In the genomic region with DNA sequence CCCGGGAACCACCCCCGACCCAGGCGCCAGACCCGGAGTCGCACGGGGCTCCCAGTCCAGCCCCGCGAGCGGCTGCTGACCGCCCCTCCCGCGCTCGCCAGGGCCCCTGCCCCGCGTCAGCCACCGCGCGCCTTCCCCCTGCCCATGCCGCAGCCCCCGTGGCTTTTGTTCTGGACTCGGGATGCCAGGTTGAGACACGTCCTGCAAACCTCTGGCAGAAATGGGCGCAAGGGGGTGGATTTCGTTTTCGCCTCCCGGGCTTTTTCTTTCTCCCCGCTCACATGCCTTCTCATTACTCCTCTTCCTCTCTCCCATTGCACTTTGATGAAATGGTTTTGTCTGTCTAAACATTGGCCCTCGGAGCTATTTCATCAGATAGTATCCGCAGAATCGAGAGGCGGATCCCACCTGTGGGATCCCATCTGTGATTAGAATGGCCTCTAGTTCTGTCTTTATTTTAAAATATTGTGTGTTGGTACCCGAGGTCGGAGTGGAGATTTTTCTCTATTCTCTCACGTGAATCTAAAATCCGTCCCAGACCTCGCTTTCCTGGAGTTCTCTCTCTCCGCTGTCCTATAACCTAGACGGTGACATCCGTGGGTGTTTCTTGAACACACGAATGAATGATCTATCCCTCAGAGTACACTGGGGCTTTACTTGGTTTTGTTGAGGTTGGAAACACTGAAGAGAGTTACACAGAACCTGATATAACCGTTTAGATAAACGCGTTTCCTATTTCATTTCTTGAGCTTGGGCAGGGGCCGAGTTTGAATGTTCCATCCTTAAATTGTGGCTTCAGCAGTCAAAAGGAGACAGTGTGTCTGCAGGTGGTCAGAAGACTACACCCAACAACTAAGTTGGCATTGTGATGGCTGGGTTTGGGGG, we compare ENCODE assay signal across 8 cellular contexts. TPM values are rescaled to one million over a fixed set of nuclear protein-coding genes. Genes with fewer than 3 reads are reported as not detected.
DNase-seq lines count a peak whose midpoint lies in the region; ATAC-seq, FAIRE-seq and TF ChIP-seq lines count a peak whose summit lies in the region.

No MANE protein-coding gene starts in this region.

- no peaks in the 10 kb centered on the region for H4K20me1 ChIP-seq in endothelial cell of umbilical vein (replicated peaks; ENCODE audit: control insufficient read depth, extremely low read depth, insufficient read depth, low read length)

- intact Hi-C loops in endothelial cell of umbilical vein (cut with micrococcal nuclease): no loop called here

- H3K4me1 ChIP-seq in NT2/D1 (ENCODE audit: insufficient read depth, insufficient read length): peaks cover 7% of the 10 kb centered on the region
- peaks cover 3% of the 10 kb centered on the region for H3K4me1 ChIP-seq in endothelial cell of umbilical vein (ENCODE audit: control insufficient read depth, extremely low read depth, insufficient read depth, low read length)
- peaks cover 22% of the 10 kb centered on the region for H3K4me1 ChIP-seq in neuron (ENCODE audit: insufficient read depth, low read length)

- FAIRE-seq in endothelial cell of umbilical vein (lab: Jason Lieb, UNC): no peak

- peak overlapping the region; percentile 67 for H3K4me2 ChIP-seq in endothelial cell of umbilical vein (ENCODE audit: insufficient read depth, low read length)

- no peaks in the 10 kb centered on the region for H3K79me2 ChIP-seq in endothelial cell of umbilical vein (ENCODE audit: control insufficient read depth, insufficient read depth, low read length)

- peak; percentile 27 for DNase-seq in activated CD4-positive, alpha-beta T cell treated with anti-CD3 and anti-CD28 coated beads for 48 hours
- DNase-seq in activated CD4-positive, alpha-beta T cell treated with anti-CD3 and anti-CD28 coated beads, Interleukin-2, amount 50 U/mL, for 4 hours: no peak
- DNase-seq in NT2/D1 (ENCODE audit: low read depth, low spot score): no peak
- DNase-seq in endothelial cell of umbilical vein (ENCODE audit: low read depth, low spot score): no peak
- DNase-seq in NCI-H187 treated with DMSO at 0.1 percent for 48 hours (lab: John Stamatoyannopoulos, UW): no peak
- DNase-seq in AML-193 (lab: John Stamatoyannopoulos, UW): no peak

- H3K9me3 ChIP-seq in NT2/D1 (ENCODE audit: insufficient read depth, low read length): no peaks in the 10 kb centered on the region
- H3K9me3 ChIP-seq in endothelial cell of umbilical vein (replicated peaks; ENCODE audit: control insufficient read depth, insufficient read depth, low read length): no peaks in the 10 kb centered on the region
- no peaks in the 10 kb centered on the region for H3K9me3 ChIP-seq in neuron (ENCODE audit: low read length)

- H3K27ac ChIP-seq in endothelial cell of umbilical vein (ENCODE audit: insufficient read depth, low read depth, low read length): no peak overlapping the region

- H3K36me3 ChIP-seq in NT2/D1 (ENCODE audit: insufficient read depth, insufficient read length, low read length): no peaks in the 10 kb centered on the region
- no peaks in the 10 kb centered on the region for H3K36me3 ChIP-seq in endothelial cell of umbilical vein (ENCODE audit: control insufficient read depth in 2 of 2, extremely low read depth in 1 of 2, insufficient read depth in 2 of 2, low read length in 2 of 2)
- no peaks in the 10 kb centered on the region for H3K36me3 ChIP-seq in neuron (ENCODE audit: insufficient read depth, low read length)

- peak overlapping the region; percentile 82 for H2AFZ ChIP-seq in endothelial cell of umbilical vein (ENCODE audit: low read depth, low read length)
- peak overlapping the region; percentile 95 for H2AFZ ChIP-seq in neuron (ENCODE audit: low read depth, low read length)

- peaks cover 41% of the 10 kb centered on the region for H3K27me3 ChIP-seq in NT2/D1 (ENCODE audit: insufficient read depth, insufficient read length)
- peaks cover 21 to 30% of the 10 kb centered on the region in 2 experiments for H3K27me3 ChIP-seq in endothelial cell of umbilical vein (ENCODE audit: control insufficient read depth in 2 of 2, insufficient read depth in 2 of 2, low read length in 2 of 2)
- peaks cover 50% of the 10 kb centered on the region for H3K27me3 ChIP-seq in neuron (ENCODE audit: insufficient read depth, low read length)

- POLR2A ChIA-PET in endothelial cell of umbilical vein (lab: Charles Lee): no interaction called here

- H3K9me1 ChIP-seq in endothelial cell of umbilical vein (replicated peaks; ENCODE audit: control insufficient read depth, extremely low read depth, insufficient read depth, low read length): no peaks in the 10 kb centered on the region

- TF ChIP-seq POLR2A in endothelial cell of umbilical vein (IDR thresholded peaks at IDR 0.05; ENCODE audit: low read depth, low read length): no peak

- CTCF ChIA-PET in endothelial cell of umbilical vein (lab: Charles Lee): no interaction called here

- TF ChIP-seq CTCF in endothelial cell of umbilical vein (IDR thresholded peaks at IDR 0.05; ENCODE audit: extremely low read depth in 1 of 2, insufficient read depth in 1 of 2, low read depth in 1 of 2, low read length in 2 of 2): no peak

- H3K9ac ChIP-seq in NT2/D1 (ENCODE audit: insufficient read length, low read depth) (peak overlapping the region; percentile 95), endothelial cell of umbilical vein (replicated peaks; ENCODE audit: extremely low read depth, insufficient read depth, low read length) (no peak overlapping the region)

- peak overlapping the region; percentile 92 for H3K4me3 ChIP-seq in NT2/D1 (ENCODE audit: insufficient read length, low read depth)
- H3K4me3 ChIP-seq in endothelial cell of umbilical vein (replicated peaks in 1 of 3; ENCODE audit: insufficient read depth in 1 of 3, low read depth in 1 of 3, low read length in 3 of 3): peak overlapping the region in 2 of 3 experiments; percentile 28 to 50
- H3K4me3 ChIP-seq in neuron (ENCODE audit: low read length): peak overlapping the region; percentile 54

- no peak for ATAC-seq in HG03442 (IDR thresholded peaks at IDR 0.05; ENCODE audit: unreplicated experiment)

- dilution Hi-C loops in endothelial cell of umbilical vein (cut with MboI; ENCODE audit: extremely low pct_ligation_motif_present, low sequenced_read_pairs): no loop called here

- no TSS peak for BruUV-seq in endothelial cell of umbilical vein (replicated peaks; lab: Mats Ljungman, UMichigan)

TF ChIP-seq in endothelial cell of umbilical vein, 7 proteins besides CTCF, POLR2A, EP300 and RAD21:
- TF ChIP-seq MYC (IDR thresholded peaks at IDR 0.05; ENCODE audit: low read depth, low read length) (no peak), FOS (IDR thresholded peaks at IDR 0.05; ENCODE audit: borderline replicate concordance, insufficient read depth, low read length) (no peak), POLR2AphosphoS5 (IDR thresholded peaks at IDR 0.05; ENCODE audit: insufficient read depth, low read depth, low read length) (no peak), GATA2 (IDR thresholded peaks at IDR 0.05; ENCODE audit: insufficient read depth, insufficient read length, low read depth, low read length) (no peak), EZH2 (IDR thresholded peaks at IDR 0.05; ENCODE audit: borderline replicate concordance, low read depth, low read length, severe bottlenecking) (no peak), JUN (IDR thresholded peaks at IDR 0.05; ENCODE audit: borderline replicate concordance, insufficient read depth, insufficient read length, low read depth) (no peak)
- TF ChIP-seq, protein P1, sequence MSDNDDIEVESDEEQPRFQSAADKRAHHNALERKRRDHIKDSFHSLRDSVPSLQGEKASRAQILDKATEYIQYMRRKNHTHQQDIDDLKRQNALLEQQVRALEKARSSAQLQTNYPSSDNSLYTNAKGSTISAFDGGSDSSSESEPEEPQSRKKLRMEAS (IDR thresholded peaks at IDR 0.05; ENCODE audit: insufficient read depth, insufficient read length): no peak
TF ChIP-seq in endothelial cell of umbilical vein: peak in this region for 0.

RNA-seq across cellular contexts. Expression of a gene that starts 1.9 kb away (rescaled TPM):
- not detected in 2 replicates for total RNA-seq in endothelial cell of umbilical vein
- 0.03 TPM in 1 of 2 replicates, not detected in the other for polyA plus RNA-seq in endothelial cell of umbilical vein
- polyA plus RNA-seq in endothelial cell of umbilical vein (2011; cell fraction: cytosol; rRNA removed): not detected in 2 replicates
- not detected in 2 replicates for polyA plus RNA-seq in endothelial cell of umbilical vein (2011; cell fraction: nucleus; rRNA removed)
- polyA plus RNA-seq in endothelial cell of umbilical vein (2012): 0.19 TPM in 1 of 2 replicates, not detected in the other
- polyA minus RNA-seq in endothelial cell of umbilical vein: 0.06 TPM in 1 of 2 replicates, not detected in the other
- not detected for polyA minus RNA-seq in endothelial cell of umbilical vein (2011; cell fraction: cytosol; rRNA and poly(A)+ RNA removed)
- polyA minus RNA-seq in endothelial cell of umbilical vein (2011; cell fraction: nucleus; rRNA and poly(A)+ RNA removed): not detected in 2 replicates

Comparison
In these comparisons a context has a peak if more than half of its experiments do, and no peak if none do; other contexts are left out.
1. H3K4me3 ChIP-seq: peak in every context shown above with its lines; median percentile 92 in NT2/D1; 54 in neuron; 39 in endothelial cell of umbilical vein.